9 cellular contexts compared by ENCODE assay signal in the genomic region with DNA sequence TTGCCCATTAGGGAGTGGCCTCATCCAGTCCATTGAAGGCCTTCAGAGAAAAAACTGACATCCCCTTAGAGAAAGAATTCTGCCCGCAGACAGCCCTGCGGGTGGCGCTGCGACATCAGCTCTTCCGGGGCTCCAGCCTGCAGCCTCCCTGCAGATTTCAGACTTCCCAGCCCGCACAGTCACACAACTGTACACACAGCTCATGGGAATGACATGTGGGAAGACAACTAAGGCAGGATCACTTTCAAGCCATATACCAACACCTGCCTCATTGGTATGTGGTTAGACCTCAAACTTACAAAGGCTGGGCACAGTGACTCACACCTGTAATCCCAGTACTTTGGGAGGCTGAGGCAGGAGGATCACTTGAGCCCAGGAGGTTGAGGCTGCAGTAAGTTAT. TPM values are rescaled to one million over a fixed set of nuclear protein-coding genes. Genes with fewer than 3 reads are reported as not detected.
DNase-seq lines count a peak whose midpoint lies in the region; ATAC-seq and TF ChIP-seq lines count a peak whose summit lies in the region.
"Had no signal": no experiment of that assay in that cellular context is flagged by ENCODE, and none has a peak within 500 bp of the region (broad histone marks: within the 10 kb centered on the region; RNA-seq: fewer than 3 reads in every experiment).

No MANE protein-coding gene starts in this region.

- H3K4me3 ChIP-seq in H7 (ENCODE audit: insufficient read depth, low read depth, low read length) (no peak overlapping the region), fibroblast of villous mesenchyme (ENCODE audit: low read depth, low read length) (no peak overlapping the region)

- ATAC-seq in SK-N-SH treated with all-trans-retinoic acid at 6 μM for 48 hours (0 out of 3 replicates have a peak, but pooled peaks have one; percentile 9), GM21526 (IDR thresholded peaks at IDR 0.05; ENCODE audit: low FRiP score, unreplicated experiment) (no peak)

- H3K36me3 ChIP-seq in H7 (replicated peaks; ENCODE audit: control insufficient read depth, insufficient read depth, low read length): no peaks in the 10 kb centered on the region

- in situ Hi-C loops in ACHN (cut with HindIII; ENCODE audit: low pct_ligation_motif_present, low pct_unique_long_range_greater_than_20kb, low sequenced_read_pairs): no loop called here

- peak; percentile 46 for TF ChIP-seq CTCF in fibroblast of villous mesenchyme (IDR thresholded peaks at IDR 0.05; ENCODE audit: insufficient read depth, low read depth, low read length)

- DNase-seq in ACHN: peak; percentile 2
- peak; percentile 79 for DNase-seq in H7
- DNase-seq in fibroblast of villous mesenchyme (ENCODE audit: low read depth): peak; percentile 43
- no peak for DNase-seq in SW 1271 (lab: John Stamatoyannopoulos, UW)
- DNase-seq in inferior parietal cortex (ENCODE audit: extremely low spot score): no peak
- DNase-seq in stimulated activated CD4-positive, alpha-beta T cell treated with anti-CD3 and anti-CD28 coated beads, Interleukin-15, amount 100 ng/mL, for 24 hours: no peak
- DNase-seq: NCI-H1048 had no signal

- peaks cover 13% of the 10 kb centered on the region for H3K27me3 ChIP-seq in H7 (ENCODE audit: control insufficient read depth, insufficient read depth, low read length)

TF ChIP-seq in SK-N-SH treated with all-trans-retinoic acid at 6 μM for 48 hours, 23 proteins besides CTCF, POLR2A, EP300 and RAD21:
- no peak for TF ChIP-seq SNAI2 (CRISPR knock-in tag; IDR thresholded peaks at IDR 0.05)
- no peak for TF ChIP-seq CSDC2 (CRISPR knock-in tag; IDR thresholded peaks at IDR 0.05)
- TF ChIP-seq TOX (CRISPR knock-in tag; IDR thresholded peaks at IDR 0.05; ENCODE audit: borderline replicate concordance): no peak
- TF ChIP-seq PPARA (CRISPR knock-in tag; IDR thresholded peaks at IDR 0.05; ENCODE audit: borderline replicate concordance): no peak
- TF ChIP-seq ZNF8 (CRISPR knock-in tag; IDR thresholded peaks at IDR 0.05): no peak
- TF ChIP-seq BACH2 (CRISPR knock-in tag; IDR thresholded peaks at IDR 0.05; ENCODE audit: borderline replicate concordance): no peak

RNA-seq across cellular contexts. Expression of a gene that starts 24.8 kb away (rescaled TPM):
- 520 and 657 TPM in 2 replicates for total RNA-seq in H7 (2014; rRNA removed; shearing (Covaris generic))
- 821 and 1,150 TPM in 2 replicates for total RNA-seq in fibroblast of villous mesenchyme

RNA-seq across cellular contexts. Expression of a gene that starts 29.1 kb away (rescaled TPM):
- total RNA-seq in H7 (2014; rRNA removed; shearing (Covaris generic)): 0.15 TPM in 1 of 2 replicates, not detected in the other
- not detected in 2 replicates for total RNA-seq in fibroblast of villous mesenchyme

Comparison
In these comparisons a context has a peak if more than half of its experiments do, and no peak if none do; other contexts are left out.
1. DNase-seq: peak in ACHN (single experiment), H7 (single experiment) and fibroblast of villous mesenchyme (single experiment); none in SW 1271 (0 of 2), inferior parietal cortex (single experiment) and stimulated activated CD4-positive, alpha-beta T cell treated with anti-CD3 and anti-CD28 coated beads, Interleukin-15, amount 100 ng/mL, for 24 hours (single experiment).